In the genomic region with DNA sequence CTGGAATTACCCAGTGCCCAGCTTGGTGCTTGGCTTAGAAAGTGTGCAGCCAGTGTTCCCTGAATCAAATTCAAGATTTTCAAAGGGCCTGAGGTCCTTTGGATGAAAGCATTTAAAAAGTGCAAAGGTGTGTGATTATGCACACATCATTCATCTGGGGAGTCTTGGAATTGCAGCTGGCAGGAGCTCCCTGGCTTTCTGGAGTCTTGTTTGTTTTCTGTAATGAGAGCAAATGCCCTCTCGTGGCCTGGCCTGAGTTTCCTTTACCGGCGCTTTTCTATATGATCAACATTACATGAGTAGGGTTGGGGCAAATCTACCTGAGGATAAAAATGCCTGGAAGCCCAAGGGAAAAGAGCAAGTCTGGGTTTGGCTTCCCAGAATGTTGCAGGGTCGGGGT, we compare ENCODE assay signal across 22 cellular contexts. TPM values are rescaled to one million over a fixed set of nuclear protein-coding genes. Genes with fewer than 3 reads are reported as not detected.
DNase-seq lines count a peak whose midpoint lies in the region; ATAC-seq, FAIRE-seq and TF ChIP-seq lines count a peak whose summit lies in the region.
"Had no signal": no experiment of that assay in that cellular context is flagged by ENCODE, and none has a peak within 500 bp of the region (broad histone marks: within the 10 kb centered on the region; RNA-seq: fewer than 3 reads in every experiment).

No MANE protein-coding gene starts in this region.

- WGBS in HepG2 (ENCODE audit: low lambda C conversion rate) = 4% methylated on average over 4 of the region's 4 CpGs
- WGBS in testis, 2 donors = 82 to 88% methylated on average over 4 of the region's 4 CpGs

- H3K9ac ChIP-seq in HepG2 (ENCODE audit: insufficient read depth, low read depth, low read length) = no peak overlapping the region

- H3K4me2 ChIP-seq in HepG2 (ENCODE audit: low read depth, low read length) = peak overlapping the region; percentile 59
- H3K4me2 ChIP-seq: GM23338 had no signal

- TF ChIP-seq CTCF in HepG2 (CRISPR knock-in tag; IDR thresholded peaks at IDR 0.05) (no peak), testis (IDR thresholded peaks at IDR 0.05) (no peak)

- peaks cover 27% of the 10 kb centered on the region for H3K4me1 ChIP-seq in HepG2 (ENCODE audit: insufficient read depth, low read length)
- H3K4me1 ChIP-seq in testis = peaks cover 3% of the 10 kb centered on the region

- H3K79me2 ChIP-seq in HepG2 (ENCODE audit: insufficient read depth, low read length) = no peaks in the 10 kb centered on the region

- CTCF ChIA-PET in HepG2 (lab: Yijun Ruan, JAX; ENCODE audit: low intra/inter-chr PET ratio, low total read pairs) = no interaction called here

- ATAC-seq in HepG2 (peak; percentile 81), GM18511 (IDR thresholded peaks at IDR 0.05; ENCODE audit: unreplicated experiment) (no peak), Right ventricle myocardium inferior (no peak)
- ATAC-seq: GM23338 had no signal

- FAIRE-seq in HepG2 (lab: Jason Lieb, UNC) = peak; percentile 49
- FAIRE-seq: colon, GM19239 had no signal

- TF ChIP-seq RAD21 in HepG2 (CRISPR knock-in tag; IDR thresholded peaks at IDR 0.05) = no peak

- no peaks in the 10 kb centered on the region for H4K20me1 ChIP-seq in HepG2 (ENCODE audit: insufficient read depth, low read length)

- H3K4me3 ChIP-seq in HepG2 (replicated peaks in 1 of 3; ENCODE audit: insufficient read depth in 1 of 3, low read depth in 2 of 3, low read length in 3 of 3) (no peak overlapping the region; a peak in 1 of 6 replicates), testis (no peak overlapping the region)
- H3K4me3 ChIP-seq: GM23338 had no signal

- no TSS peak for BruUV-seq in HepG2 (replicated peaks; lab: Mats Ljungman, UMichigan)

- POLR2A ChIA-PET in HepG2 (lab: Yijun Ruan, JAX) = interaction anchor here (1.3 kb wide), 1 partner anchor 64 kb away, joined by 7 read pairs; no protein-coding TSS in a partner anchor

- H3K9me3 ChIP-seq in HepG2 (ENCODE audit: low read length) (no peaks in the 10 kb centered on the region), testis (no peaks in the 10 kb centered on the region)
- H3K9me3 ChIP-seq: neutrophil had no signal

- H3K27me3 ChIP-seq in HepG2 (ENCODE audit: control insufficient read depth in 1 of 2, insufficient read depth in 2 of 2, low read length in 2 of 2) (peaks cover 0 to 20% of the 10 kb centered on the region in 2 experiments; a peak in 1 of 5 replicates), testis (no peaks in the 10 kb centered on the region)

- no peaks in the 10 kb centered on the region for H3K36me3 ChIP-seq in HepG2 (replicated peaks in 1 of 2; ENCODE audit: control insufficient read depth in 1 of 2, insufficient read depth in 2 of 2, low read length in 2 of 2)
- H3K36me3 ChIP-seq in testis (ENCODE audit: low read depth, missing control alignments) = no peaks in the 10 kb centered on the region
- H3K36me3 ChIP-seq: neutrophil had no signal

- TF ChIP-seq POLR2A in HepG2 (IDR thresholded peaks at IDR 0.05; ENCODE audit: insufficient read depth in 1 of 2, low read depth in 2 of 2, low read length in 2 of 2) (no peak), testis (IDR thresholded peaks at IDR 0.05) (no peak)

- H3K27ac ChIP-seq in HepG2 (ENCODE audit: extremely low read length, insufficient read depth, low read length) (no peak overlapping the region), testis (no peak overlapping the region)
- H3K27ac ChIP-seq: neutrophil had no signal

- intact Hi-C loops in HepG2 (cut with micrococcal nuclease; ENCODE audit: unreplicated experiment) (loop anchor here (2.0 kb wide), 1 partner anchor 65 kb away; no protein-coding TSS in a partner anchor), testis (cut with DNase I; ENCODE audit: low total_unique reads) (no loop called here), Right ventricle myocardium inferior (cut with DNase I) (no loop called here)

- in situ Hi-C loops in SK-MEL-5 (cut with HindIII; ENCODE audit: low pct_unique_long_range_greater_than_20kb, low sequenced_read_pairs) = no loop called here
- in situ Hi-C loops in HepG2 (cut with HindIII; ENCODE audit: extremely low pct_ligation_motif_present, low pct_unique_long_range_greater_than_20kb) = no loop called here

- TF ChIP-seq EP300 in HepG2 (IDR thresholded peaks at IDR 0.05; ENCODE audit: low read depth in 2 of 2, low read length in 2 of 2) (no peak), HepG2 (CRISPR knock-in tag; IDR thresholded peaks at IDR 0.05; ENCODE audit: borderline replicate concordance) (no peak)

- H2AFZ ChIP-seq in HepG2 (ENCODE audit: low read length) = no peak overlapping the region
- H2AFZ ChIP-seq: GM23338 had no signal

- peak; percentile 11 for DNase-seq in SIG-M5 treated with dmso at 0.1 percent for 504 hours (lab: John Stamatoyannopoulos, UW; ENCODE audit: unreplicated experiment)
- DNase-seq in SIG-M5 (lab: John Stamatoyannopoulos, UW) = no peak
- peak; percentile 19 for DNase-seq in SK-MEL-5 (ENCODE audit: low read depth, low spot score)
- DNase-seq in HepG2 (ENCODE audit: low spot score) = peak; percentile 40
- DNase-seq in testis = peak; percentile 9
- DNase-seq in globus pallidus (ENCODE audit: low spot score) = no peak
- no peak for DNase-seq in Right ventricle myocardium inferior (ENCODE audit: missing footprints)
- DNase-seq: activated CD4-positive, alpha-beta T cell treated with anti-CD3 and anti-CD28 coated beads for 48 hours; activated naive CD8-positive, alpha-beta T cell treated with anti-CD3 and anti-CD28 coated beads for 36 hours; C1 segment of cervical spinal cord; DMS 273 treated with DMSO at 0.1 percent for 48 hours; NCI-H1105; NCI-H2081 treated with DMSO at 0.1 percent for 48 hours; stimulated activated CD8-positive, alpha-beta memory T cell treated with anti-CD3 and anti-CD28 coated beads, Interleukin-4, amount 100 ng/mL, for 48 hours; T-helper 1 cell had no signal

TF ChIP-seq in HepG2, 621 proteins besides CTCF, POLR2A, EP300 and RAD21 (continues in another document):
- TF ChIP-seq, protein P1, sequence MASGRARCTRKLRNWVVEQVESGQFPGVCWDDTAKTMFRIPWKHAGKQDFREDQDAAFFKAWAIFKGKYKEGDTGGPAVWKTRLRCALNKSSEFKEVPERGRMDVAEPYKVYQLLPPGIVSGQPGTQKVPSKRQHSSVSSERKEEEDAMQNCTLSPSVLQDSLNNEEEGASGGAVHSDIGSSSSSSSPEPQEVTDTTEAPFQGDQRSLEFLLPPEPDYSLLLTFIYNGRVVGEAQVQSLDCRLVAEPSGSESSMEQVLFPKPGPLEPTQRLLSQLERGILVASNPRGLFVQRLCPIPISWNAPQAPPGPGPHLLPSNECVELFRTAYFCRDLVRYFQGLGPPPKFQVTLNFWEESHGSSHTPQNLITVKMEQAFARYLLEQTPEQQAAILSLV (CRISPR knock-in tag; IDR thresholded peaks at IDR 0.05; ENCODE audit: borderline replicate concordance) = no peak
- TF ChIP-seq, protein P2, sequence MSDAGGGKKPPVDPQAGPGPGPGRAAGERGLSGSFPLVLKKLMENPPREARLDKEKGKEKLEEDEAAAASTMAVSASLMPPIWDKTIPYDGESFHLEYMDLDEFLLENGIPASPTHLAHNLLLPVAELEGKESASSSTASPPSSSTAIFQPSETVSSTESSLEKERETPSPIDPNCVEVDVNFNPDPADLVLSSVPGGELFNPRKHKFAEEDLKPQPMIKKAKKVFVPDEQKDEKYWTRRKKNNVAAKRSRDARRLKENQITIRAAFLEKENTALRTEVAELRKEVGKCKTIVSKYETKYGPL (CRISPR knock-in tag; IDR thresholded peaks at IDR 0.05) = no peak
- TF ChIP-seq ZBTB26 (CRISPR knock-in tag; IDR thresholded peaks at IDR 0.05; ENCODE audit: borderline replicate concordance) = peak; percentile 11; the same call in 1 of the 2 replicates
- no peak for TF ChIP-seq ZNF530 (CRISPR knock-in tag; IDR thresholded peaks at IDR 0.05; ENCODE audit: low read depth)
- TF ChIP-seq GFI1 (CRISPR knock-in tag; IDR thresholded peaks at IDR 0.05; ENCODE audit: borderline replicate concordance) = no peak

RNA-seq across cellular contexts. Expression of gene SORCS2, which starts 24.6 kb away (rescaled TPM):
- total RNA-seq in SK-MEL-5 (2014; rRNA removed; shearing (Covaris generic)) = not detected in 2 replicates
- 0.02 and 0.03 TPM in 2 replicates for polyA plus RNA-seq in SK-MEL-5 (2015; cell fraction: cytosol; rRNA removed)
- polyA plus RNA-seq in SK-MEL-5 (2015; cell fraction: nucleus; rRNA removed) = 0.03 TPM in 1 of 2 replicates, not detected in the other
- total RNA-seq in HepG2 (2016; rRNA removed; fragmentation: Illumina TruSeq; extraction: Trizol) = 0.66 and 1.0 TPM in 2 replicates
- total RNA-seq in HepG2 (2016; cell fraction: cytosol; rRNA removed; fragmentation: Illumina TruSeq; extraction: Trizol; ENCODE audit: low read depth) = 0.09 and 0.10 TPM in 2 replicates
- total RNA-seq in HepG2 (2016; cell fraction: insoluble cytoplasmic fraction; rRNA removed; fragmentation: Illumina TruSeq; extraction: Trizol) = 0.46 and 0.71 TPM in 2 replicates
- total RNA-seq in HepG2 (2016; cell fraction: membrane; rRNA removed; fragmentation: Illumina TruSeq; extraction: Trizol) = 0.43 and 0.55 TPM in 2 replicates
- 1.9 and 2.0 TPM in 2 replicates for total RNA-seq in HepG2 (2016; cell fraction: nucleus; rRNA removed; fragmentation: Illumina TruSeq; extraction: Trizol)
- 0.82 and 2.6 TPM in 2 replicates for polyA plus RNA-seq in HepG2 (2011; rRNA removed)
- 0.35 and 0.82 TPM in 2 replicates for polyA plus RNA-seq in HepG2 (2011; cell fraction: cytosol; rRNA removed)
- polyA plus RNA-seq in HepG2 (2011; cell fraction: nucleus; rRNA removed) = 10.2 and 19.2 TPM in 2 replicates
- 3.3 and 4.5 TPM in 2 replicates for polyA plus RNA-seq in HepG2 (2012)
- polyA plus RNA-seq in HepG2 (2016; cell fraction: cytosol; fragmentation: Illumina TruSeq; extraction: Trizol; ENCODE audit: low read depth) = 0.06 and 0.07 TPM in 2 replicates
- 0.38 and 1.0 TPM in 2 replicates for polyA plus RNA-seq in HepG2 (2016; cell fraction: insoluble cytoplasmic fraction; fragmentation: Illumina TruSeq; extraction: Trizol; ENCODE audit: low read depth)
- polyA plus RNA-seq in HepG2 (2016; cell fraction: membrane; fragmentation: Illumina TruSeq; extraction: Trizol; ENCODE audit: low read depth) = 0.13 and 0.14 TPM in 2 replicates
- 2.4 and 2.8 TPM in 2 replicates for polyA plus RNA-seq in HepG2 (2016; cell fraction: nucleus; fragmentation: Illumina TruSeq; extraction: Trizol; ENCODE audit: insufficient read depth, low read depth)
- polyA minus RNA-seq in HepG2 (2011; rRNA and poly(A)+ RNA removed; ENCODE audit: low replicate concordance) = 1.1 and 3.6 TPM in 2 replicates
- 0.62 and 0.99 TPM in 2 replicates for polyA minus RNA-seq in HepG2 (2011; cell fraction: cytosol; rRNA and poly(A)+ RNA removed)
- 1.0 and 2.5 TPM in 2 replicates for polyA minus RNA-seq in HepG2 (2011; cell fraction: nucleus; rRNA and poly(A)+ RNA removed)
- total RNA-seq in testis = 1 to 10 TPM; 2.7 to 2.9 TPM
- polyA plus RNA-seq in testis (ENCODE audit: insufficient read depth, low read depth, low replicate concordance) = 4.6 TPM
- total RNA-seq in Right ventricle myocardium inferior = 1.1 TPM
- total RNA-seq: activated naive CD8-positive, alpha-beta T cell treated with anti-CD3 and anti-CD28 coated beads for 36 hours; activated T-helper 1 cell treated with anti-CD3 and anti-CD28 coated beads, Interleukin-12 subunit alpha, Interleukin-12 subunit beta, Interleukin-2, Interleukin-4 antibody, amounts not matched to agents 30 ng/mL and 10 ng/mL and 1 ng/mL, durations not matched to agents 14 hours and 24 hours and 36 hours; NCI-H460 had no signal

Comparison
In these comparisons a context has a peak if more than half of its experiments do, and no peak if none do; other contexts are left out.
1. DNase-seq: peak in SIG-M5 treated with dmso at 0.1 percent for 504 hours (single experiment), SK-MEL-5 (single experiment), HepG2 (single experiment) and testis (single experiment); none in SIG-M5 (single experiment), globus pallidus (single experiment) and Right ventricle myocardium inferior (single experiment).